Comparison of ENCODE assay signal across 26 cellular contexts in the genomic region with DNA sequence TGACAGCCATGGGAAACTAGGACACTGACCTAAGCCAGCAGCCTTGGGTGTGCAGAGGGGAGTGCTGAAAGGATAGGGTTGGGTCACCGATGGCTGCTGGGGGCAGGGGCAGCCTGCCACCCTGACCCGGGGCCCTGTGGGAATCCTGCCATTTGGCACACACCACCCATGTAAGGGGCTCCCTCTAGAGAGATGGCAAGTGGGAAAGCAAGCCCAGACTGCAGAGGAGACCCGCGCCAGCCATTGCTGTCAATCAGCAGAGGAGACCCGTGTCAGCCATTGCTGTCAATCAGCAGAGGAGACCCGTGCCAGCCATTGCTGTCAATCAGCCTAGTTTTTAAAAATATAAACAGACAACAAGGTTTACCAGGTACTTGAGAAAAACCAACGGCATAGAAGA. TPM values are rescaled to one million over a fixed set of nuclear protein-coding genes. Genes with fewer than 3 reads are reported as not detected.
"Had no signal": no experiment of that assay in that cellular context is flagged by ENCODE, and none has a peak within 500 bp of the region (broad histone marks: within the 10 kb centered on the region; RNA-seq: fewer than 3 reads in every experiment).

No MANE protein-coding gene starts in this region.

- H3K4me3 ChIP-seq: breast epithelium had no signal

- H3K9ac ChIP-seq: SK-N-SH had no signal

- H3K4me2 ChIP-seq: SK-N-SH had no signal

- ATAC-seq: activated CD8-positive, alpha-beta T cell treated with anti-CD3 and anti-CD28 coated beads for 36 hours; activated T-cell treated with anti-CD3 and anti-CD28 coated beads, Interleukin-2, amount 50 U/mL, for 72 hours; Right ventricle myocardium inferior had no signal

- H3K27me3 ChIP-seq: breast epithelium had no signal

- H3K27ac ChIP-seq: breast epithelium, VCaP had no signal

- DNase-seq: activated CD4-positive, alpha-beta T cell treated with anti-CD3 and anti-CD28 coated beads, Interleukin-2, amount 10 ng/mL, durations not matched to agents 7 days and 5 days; activated CD4-positive, CD25-positive, alpha-beta regulatory T cell; activated CD8-positive, alpha-beta memory T cell treated with anti-CD3 and anti-CD28 coated beads, Interleukin-2, amount 50 U/mL, for 4 hours; activated CD8-positive, alpha-beta T cell treated with anti-CD3 and anti-CD28 coated beads for 36 hours; activated naive CD4-positive, alpha-beta T cell; activated T-cell treated with anti-CD3 and anti-CD28 coated beads, Interleukin-2, amount 50 U/mL, for 72 hours; aorta; caudate nucleus; KG1; NCI-H1092; NCI-H1417; NCI-H1930; NCI-H2171; NCI-H2227 treated with DMSO at 0.1 percent for 48 hours; NK-92 treated with Interleukin-12 subunit alpha and Interleukin-12 subunit beta, amount 100 ng/mL, for 24 hours; OCI-M1; RPMI8226; T-helper 1 cell had no signal

- H3K9me3 ChIP-seq: breast epithelium had no signal

- H3K4me1 ChIP-seq: breast epithelium had no signal

- H3K36me3 ChIP-seq: breast epithelium had no signal

RNA-seq across cellular contexts. Expression of gene GALNTL5, which starts 52.0 kb away (rescaled TPM):
- total RNA-seq: activated CD4-positive, alpha-beta T cell treated with anti-CD3 and anti-CD28 coated beads, Interleukin-2, amount 10 ng/mL, durations not matched to agents 7 days and 5 days; activated CD8-positive, alpha-beta T cell treated with anti-CD3 and anti-CD28 coated beads for 36 hours; activated T-cell treated with anti-CD3 and anti-CD28 coated beads, Interleukin-2, amount 50 U/mL, for 72 hours; activated T-helper 2 cell treated with anti-CD3 and anti-CD28 coated beads, Interferon-gamma antibody, Interleukin-2, Interleukin-4, amounts not matched to agents 10 μg/mL and 5 μg/mL and 100 μg/mL, durations not matched to agents 14 hours and 24 hours and 36 hours; aorta; breast epithelium; MCF 10A; NCI-H460; Right ventricle myocardium inferior; T-helper 2 cell treated with Interferon-gamma antibody and Interleukin-4, amounts not matched to agents 100 ng/mL and 5 ng/mL, for 36 hours had no signal
- polyA plus RNA-seq: aorta, SK-N-SH had no signal
